ENCODE assay signal across 18 cellular contexts in the genomic region with DNA sequence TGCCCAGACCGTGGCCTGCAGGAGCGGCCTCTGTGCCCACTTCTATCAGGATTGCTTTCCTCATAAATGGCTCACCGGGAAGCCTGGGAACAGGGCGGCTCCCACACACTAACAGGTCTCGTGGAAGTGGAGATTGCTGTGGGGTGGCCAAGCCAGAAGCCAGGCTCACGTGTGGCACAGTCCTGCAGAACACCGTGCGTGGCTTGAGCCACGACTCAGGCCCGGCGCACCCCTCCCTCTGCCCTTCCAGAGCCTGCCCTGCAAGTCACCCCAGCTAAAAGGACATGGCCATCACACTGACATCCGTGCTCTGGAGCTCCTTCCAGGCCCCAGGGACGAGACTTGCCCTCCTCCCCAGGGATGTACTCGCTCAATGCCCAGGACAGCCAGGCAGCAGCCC. TPM values are rescaled to one million over a fixed set of nuclear protein-coding genes. Genes with fewer than 3 reads are reported as not detected.
DNase-seq lines count a peak whose midpoint lies in the region; ATAC-seq, FAIRE-seq and TF ChIP-seq lines count a peak whose summit lies in the region.
"Had no signal": no experiment of that assay in that cellular context is flagged by ENCODE, and none has a peak within 500 bp of the region (broad histone marks: within the 10 kb centered on the region; RNA-seq: fewer than 3 reads in every experiment).

No MANE protein-coding gene starts in this region.

- H3K4me2 ChIP-seq in neuronal stem cell (ENCODE audit: insufficient read depth, low read length, poor library complexity, severe bottlenecking): no peak overlapping the region
- H3K4me2 ChIP-seq: PC-9 had no signal

- no peak overlapping the region for H3K23ac ChIP-seq in neuronal stem cell (ENCODE audit: low read depth, low read length, poor library complexity)

- no peaks in the 10 kb centered on the region for H3K9me3 ChIP-seq in right atrium auricular region
- no peaks in the 10 kb centered on the region for H3K9me3 ChIP-seq in endodermal cell (ENCODE audit: control insufficient read depth, low read length)
- H3K9me3 ChIP-seq in neuronal stem cell (replicated peaks in 1 of 2; ENCODE audit: control insufficient read depth in 2 of 2, insufficient read depth in 1 of 2, low read depth in 1 of 2, low read length in 2 of 2): peaks cover 4% of the 10 kb centered on the region in 2 donors
- H3K9me3 ChIP-seq: BE2C, HAP-1 had no signal

- 95 to 97% methylated on average over 7 to 14 of the region's 14 CpGs for WGBS in endodermal cell (ENCODE audit: insufficient coverage in 1 of 2, insufficient read length in 1 of 2), 2 experiments
- WGBS in neuronal stem cell (ENCODE audit: extremely low coverage in 2 of 2, insufficient read length in 2 of 2, insufficient replicate concordance in 1 of 2), 2 donors: no CpG with 5 or more reads among the region's 14 CpGs

- no peaks in the 10 kb centered on the region for H3K27me3 ChIP-seq in right atrium auricular region
- no peaks in the 10 kb centered on the region for H3K27me3 ChIP-seq in endodermal cell (ENCODE audit: control insufficient read depth, insufficient read depth, low read length, poor library complexity, severe bottlenecking)
- no peaks in the 10 kb centered on the region for H3K27me3 ChIP-seq in neuronal stem cell (ENCODE audit: control insufficient read depth in 3 of 3, insufficient read depth in 3 of 3, low read depth in 1 of 3, low read length in 3 of 3)
- H3K27me3 ChIP-seq: BE2C had no signal

- H3K18ac ChIP-seq in neuronal stem cell (ENCODE audit: low read length): no peak overlapping the region

- H2BK12ac ChIP-seq in neuronal stem cell (ENCODE audit: low read length): no peak overlapping the region

- DNase-seq in right atrium auricular region (ENCODE audit: low spot score) (no peak), Right ventricle myocardium superior (no peak), endodermal cell (no peak), neuronal stem cell (ENCODE audit: low spot score) (no peak), type B pancreatic cell (ENCODE audit: extremely low spot score, unreplicated experiment) (no peak), H54 (ENCODE audit: insufficient read length, low spot score) (no peak), NCI-H82 (lab: John Stamatoyannopoulos, UW) (no peak), NCI-H510A treated with DMSO at 0.1 percent for 48 hours (lab: John Stamatoyannopoulos, UW) (no peak)
- DNase-seq: 8988T; BE2C; CD8-positive, alpha-beta memory T cell; NCI-H1930; NCI-H2171 treated with DMSO at 0.1 percent for 48 hours; NCI-H446 treated with DMSO at 0.1 percent for 48 hours; NCI-H748 treated with DMSO at 0.1 percent for 48 hours; PC-9 had no signal

- no peak overlapping the region for H2BK15ac ChIP-seq in neuronal stem cell (ENCODE audit: low read length)

- peak overlapping the region; percentile 90 for H3K14ac ChIP-seq in neuronal stem cell (ENCODE audit: low read length)

- peaks cover 0 to 22% of the 10 kb centered on the region in 2 donors for H3K4me1 ChIP-seq in right atrium auricular region
- H3K4me1 ChIP-seq in endodermal cell (ENCODE audit: control insufficient read depth, insufficient read depth, low read length): peaks cover 3% of the 10 kb centered on the region
- peaks cover 0 to 9% of the 10 kb centered on the region in 2 donors for H3K4me1 ChIP-seq in neuronal stem cell (ENCODE audit: control insufficient read depth in 2 of 2, insufficient read depth in 1 of 2, low read depth in 1 of 2, low read length in 2 of 2)
- H3K4me1 ChIP-seq: HAP-1 had no signal

- H3K27ac ChIP-seq in right atrium auricular region (peak overlapping the region; percentile 49 to 70), endodermal cell (ENCODE audit: low read depth, low read length) (no peak overlapping the region), neuronal stem cell (replicated peaks; ENCODE audit: low read length) (no peak overlapping the region)
- H3K27ac ChIP-seq: PC-9 had no signal

- peaks cover 17% of the 10 kb centered on the region for H3K79me1 ChIP-seq in neuronal stem cell (ENCODE audit: low read depth, low read length)

- no peaks in the 10 kb centered on the region for H3K4me1 Mint-ChIP-seq in endodermal cell
- peaks cover 33% of the 10 kb centered on the region for H3K4me1 Mint-ChIP-seq in type B pancreatic cell (ENCODE audit: unreplicated experiment)

- H3K27me3 Mint-ChIP-seq in endodermal cell (ENCODE audit: insufficient read depth) (no peaks in the 10 kb centered on the region), type B pancreatic cell (no peaks in the 10 kb centered on the region)
- H3K27me3 Mint-ChIP-seq: CD8-positive, alpha-beta memory T cell had no signal

- no peak overlapping the region for H3K4me3 ChIP-seq in right atrium auricular region
- no peak overlapping the region for H3K4me3 ChIP-seq in endodermal cell (ENCODE audit: low read length)
- H3K4me3 ChIP-seq in neuronal stem cell (ENCODE audit: low read length in 2 of 2): no peak overlapping the region
- H3K4me3 ChIP-seq: HAP-1, PC-9 had no signal

- FAIRE-seq in H54 (lab: Jason Lieb, UNC): no peak
- FAIRE-seq: D721Med had no signal

- ATAC-seq in Right ventricle myocardium superior (ENCODE audit: poor library complexity): no peak

- H2AFZ ChIP-seq in neuronal stem cell (ENCODE audit: low read length): no peak overlapping the region
- H2AFZ ChIP-seq: PC-9 had no signal

- peaks cover 2% of the 10 kb centered on the region for H3K9me3 Mint-ChIP-seq in endodermal cell
- peaks cover 7% of the 10 kb centered on the region for H3K9me3 Mint-ChIP-seq in type B pancreatic cell
- H3K9me3 Mint-ChIP-seq: CD8-positive, alpha-beta memory T cell had no signal

- H2BK120ac ChIP-seq in neuronal stem cell (ENCODE audit: low read depth, low read length): no peak overlapping the region

- peaks cover 17% of the 10 kb centered on the region for H3K36me3 Mint-ChIP-seq in endodermal cell (ENCODE audit: low read depth)
- H3K36me3 Mint-ChIP-seq in type B pancreatic cell: peaks cover 18% of the 10 kb centered on the region

- H3K27ac Mint-ChIP-seq in endodermal cell (peak overlapping the region; percentile 52), type B pancreatic cell (peak overlapping the region; percentile 77)

- no peak overlapping the region for H3K4ac ChIP-seq in neuronal stem cell (ENCODE audit: low read length)

- no peak for TF ChIP-seq POLR2A in H54 (IDR thresholded peaks at IDR 0.05; ENCODE audit: low read depth, low read length)

- TF ChIP-seq CTCF in right atrium auricular region (IDR thresholded peaks at IDR 0.05) (no peak), endodermal cell (conservative IDR thresholded peaks at IDR 0.05) (no peak), type B pancreatic cell (conservative IDR thresholded peaks at IDR 0.05) (no peak)

- H3K36me3 ChIP-seq in right atrium auricular region: peaks cover 14% of the 10 kb centered on the region
- H3K36me3 ChIP-seq in endodermal cell (ENCODE audit: control insufficient read depth, insufficient read depth, low read length): peaks cover 10% of the 10 kb centered on the region
- peaks cover 16 to 21% of the 10 kb centered on the region in 2 donors for H3K36me3 ChIP-seq in neuronal stem cell (replicated peaks in 1 of 2; ENCODE audit: control insufficient read depth in 2 of 2, insufficient read depth in 2 of 2, low read length in 2 of 2)
- H3K36me3 ChIP-seq: HAP-1 had no signal

- no peak overlapping the region for H3K9ac ChIP-seq in endodermal cell (ENCODE audit: extremely low read depth, low read length, poor library complexity, severe bottlenecking)
- H3K9ac ChIP-seq in neuronal stem cell (ENCODE audit: low read depth, low read length, poor library complexity): no peak overlapping the region

- H2BK5ac ChIP-seq in neuronal stem cell (ENCODE audit: low read length): no peak overlapping the region

- H4K91ac ChIP-seq in neuronal stem cell (ENCODE audit: low read depth, low read length, poor library complexity): no peak overlapping the region

- H4K8ac ChIP-seq in neuronal stem cell (ENCODE audit: low read depth, low read length): peak overlapping the region; percentile 75

- intact Hi-C loops in Right ventricle myocardium superior (cut with DNase I): no loop called here

- H3K4me3 Mint-ChIP-seq in endodermal cell: no peak overlapping the region
- H3K4me3 Mint-ChIP-seq in type B pancreatic cell: no peak overlapping the region
- H3K4me3 Mint-ChIP-seq: CD8-positive, alpha-beta memory T cell had no signal

- no peak overlapping the region for H2AK5ac ChIP-seq in neuronal stem cell (ENCODE audit: low read depth, low read length)

RNA-seq across cellular contexts. Expression of gene GPER1, which starts 7.0 kb away (rescaled TPM):
- total RNA-seq in right atrium auricular region (1 to 10 TPM; 4.6 to 6.9 TPM), Right ventricle myocardium superior (2.5 TPM), endodermal cell (under 1 TPM; 0.35 to 0.51 TPM), type B pancreatic cell (ENCODE audit: low replicate concordance) (2.5 and 5.0 TPM in 2 replicates)
- 1.1 TPM for polyA plus RNA-seq in endodermal cell (2013, experiment 1 of 2)
- 0.91 TPM for polyA plus RNA-seq in endodermal cell (2013, experiment 2 of 2)
- 0.63 TPM for polyA plus RNA-seq in neuronal stem cell (2013, experiment 1 of 2)
- polyA plus RNA-seq in neuronal stem cell (2013, experiment 2 of 2): 0.66 TPM
- total RNA-seq: CD8-positive, alpha-beta memory T cell had no signal

RNA-seq across cellular contexts. Expression of gene GPR146, which starts 50.5 kb away (rescaled TPM):
- total RNA-seq in right atrium auricular region (10 to 100 TPM; 13.4 to 18.6 TPM), Right ventricle myocardium superior (26.3 TPM), endodermal cell (under 1 TPM; 0.66 to 0.75 TPM), type B pancreatic cell (ENCODE audit: low replicate concordance) (1.2 TPM in 2 replicates)
- 1.1 TPM for polyA plus RNA-seq in endodermal cell (2013, experiment 1 of 2)
- polyA plus RNA-seq in endodermal cell (2013, experiment 2 of 2): 1.7 TPM
- polyA plus RNA-seq in neuronal stem cell (2013, experiment 1 of 2): 1.7 TPM
- polyA plus RNA-seq in neuronal stem cell (2013, experiment 2 of 2): 1.5 TPM

Comparison
In these comparisons a context has a peak if more than half of its experiments do, and no peak if none do; other contexts are left out.
1. H3K27ac ChIP-seq: peak in right atrium auricular region (2 of 2); none in endodermal cell (single experiment) and neuronal stem cell (single experiment).